13 cellular contexts compared by ENCODE assay signal in genomic region chr5:138650999-138651766, GRCh38.
"Had no signal": no experiment of that assay in that cellular context is flagged by ENCODE, and none has a peak within 500 bp of the region (broad histone marks: within the 10 kb centered on the region; RNA-seq: fewer than 3 reads in every experiment).

No MANE protein-coding gene starts in this region.

- ATAC-seq: activated naive CD4-positive, alpha-beta T cell treated with anti-CD3 and anti-CD28 coated beads, Interleukin-2, amount 50 U/mL, for 72 hours; mucosa of descending colon; naive thymus-derived CD8-positive, alpha-beta T cell; stimulated activated naive CD8-positive, alpha-beta T cell treated with anti-CD3 and anti-CD28 coated beads, Interleukin-15, Interleukin-2, amounts not matched to agents 100 U/mL and 50 U/mL, for 24 hours; T-helper 17 cell had no signal

- H3K27ac Mint-ChIP-seq: activated naive CD4-positive, alpha-beta T cell treated with anti-CD3 and anti-CD28 coated beads, Interleukin-2, amount 50 U/mL, for 72 hours; activated T-helper 2 cell treated with anti-CD3 and anti-CD28 coated beads, Interferon-gamma antibody, Interleukin-2, Interleukin-4, amounts not matched to agents 10 μg/mL and 5 μg/mL and 100 μg/mL, durations not matched to agents 14 hours and 24 hours and 36 hours; endodermal cell; T-helper 17 cell had no signal

- DNase-seq: activated CD4-positive, CD25-positive, alpha-beta regulatory T cell; amygdala; endodermal cell; hypothalamus; mucosa of descending colon; naive thymus-derived CD8-positive, alpha-beta T cell; stimulated activated CD4-positive, alpha-beta T cell treated with anti-CD3 and anti-CD28 coated beads, Interleukin-2, amount 100 ng/mL, for 48 hours; stimulated activated naive CD8-positive, alpha-beta T cell treated with anti-CD3 and anti-CD28 coated beads, Interleukin-15, Interleukin-2, amounts not matched to agents 100 U/mL and 50 U/mL, for 24 hours; T-helper 17 cell; upper lobe of left lung had no signal

- H3K36me3 Mint-ChIP-seq: activated naive CD4-positive, alpha-beta T cell treated with anti-CD3 and anti-CD28 coated beads, Interleukin-2, amount 50 U/mL, for 72 hours had no signal

- H3K27me3 ChIP-seq: upper lobe of left lung had no signal

- H3K9me3 Mint-ChIP-seq: activated T-helper 2 cell treated with anti-CD3 and anti-CD28 coated beads, Interferon-gamma antibody, Interleukin-2, Interleukin-4, amounts not matched to agents 10 μg/mL and 5 μg/mL and 100 μg/mL, durations not matched to agents 14 hours and 24 hours and 36 hours; endodermal cell; naive thymus-derived CD8-positive, alpha-beta T cell had no signal

- H3K4me3 ChIP-seq: mucosa of descending colon, suprapubic skin, upper lobe of left lung had no signal

- H3K36me3 ChIP-seq: suprapubic skin, upper lobe of left lung had no signal

- H3K9me3 ChIP-seq: mucosa of descending colon, suprapubic skin, upper lobe of left lung had no signal

- H3K27ac ChIP-seq: suprapubic skin, upper lobe of left lung had no signal

- H3K4me1 ChIP-seq: suprapubic skin had no signal

- H3K4me3 Mint-ChIP-seq: endodermal cell; naive thymus-derived CD8-positive, alpha-beta T cell; T-helper 17 cell had no signal
